In genomic region chr5:1352231-1352825, GRCh38 we compare ENCODE assay signal across 27 cellular contexts. TPM values are rescaled to one million over a fixed set of nuclear protein-coding genes. Genes with fewer than 3 reads are reported as not detected.
"Had no signal": no experiment of that assay in that cellular context is flagged by ENCODE, and none has a peak within 500 bp of the region (broad histone marks: within the 10 kb centered on the region; RNA-seq: fewer than 3 reads in every experiment).

No MANE protein-coding gene starts in this region.

- H3K9ac ChIP-seq: SK-N-SH had no signal

- H3K4me2 ChIP-seq: SK-N-SH had no signal

- DNase-seq: activated CD4-positive, alpha-beta memory T cell treated with anti-CD3 and anti-CD28 coated beads for 36 hours; activated CD4-positive, alpha-beta T cell treated with anti-CD3 and anti-CD28 coated beads, Interleukin-2, amount 10 ng/mL, durations not matched to agents 7 days and 5 days; activated CD4-positive, CD25-positive, alpha-beta regulatory T cell; activated CD8-positive, alpha-beta memory T cell treated with anti-CD3 and anti-CD28 coated beads for 24 hours; activated effector memory CD4-positive, alpha-beta T cell treated with anti-CD3 and anti-CD28 coated beads, Interleukin-2, amount 50 U/mL, for 16 hours; activated naive CD4-positive, alpha-beta T cell treated with anti-CD3 and anti-CD28 coated beads for 36 hours; activated naive CD8-positive, alpha-beta T cell treated with anti-CD3 and anti-CD28 coated beads, Interleukin-2, amount 10 ng/mL, durations not matched to agents 7 days and 5 days; activated T-cell treated with anti-CD3 and anti-CD28 coated beads, Interleukin-2, amount 50 U/mL, for 4 hours; adrenal gland; anterior cingulate cortex; caudate nucleus; NCI-H1092; NCI-H1417 treated with DMSO at 0.1 percent for 48 hours; NCI-H1694; NCI-H2029; NCI-H2107; NCI-H2171 treated with DMSO at 0.1 percent for 48 hours; NCI-H226; NCI-H526; NCI-H774; Right ventricle myocardium superior; SK-N-SH; T-helper 1 cell had no signal

- H3K9me3 ChIP-seq: adrenal gland, breast epithelium, SJCRH30, SK-N-SH had no signal

- H3K4me1 ChIP-seq: adrenal gland, breast epithelium, SJCRH30 had no signal

- ATAC-seq: activated T-cell treated with anti-CD3 and anti-CD28 coated beads, Interleukin-2, amount 50 U/mL, for 4 hours had no signal

- H3K36me3 ChIP-seq: adrenal gland, breast epithelium, SJCRH30 had no signal

- H3K27me3 ChIP-seq: SJCRH30 had no signal

- H3K4me3 ChIP-seq: adrenal gland, breast epithelium, SJCRH30 had no signal

- H3K27ac ChIP-seq: adrenal gland, breast epithelium, SJCRH30, VCaP had no signal

RNA-seq across cellular contexts. Expression of gene TERT, which starts 57.5 kb away (rescaled TPM):
- total RNA-seq: Right ventricle myocardium superior, RPMI7951, SJCRH30 had no signal
- polyA plus RNA-seq: adrenal gland had no signal
